Comparison of ENCODE assay signal across 1 cellular context in the genomic region with DNA sequence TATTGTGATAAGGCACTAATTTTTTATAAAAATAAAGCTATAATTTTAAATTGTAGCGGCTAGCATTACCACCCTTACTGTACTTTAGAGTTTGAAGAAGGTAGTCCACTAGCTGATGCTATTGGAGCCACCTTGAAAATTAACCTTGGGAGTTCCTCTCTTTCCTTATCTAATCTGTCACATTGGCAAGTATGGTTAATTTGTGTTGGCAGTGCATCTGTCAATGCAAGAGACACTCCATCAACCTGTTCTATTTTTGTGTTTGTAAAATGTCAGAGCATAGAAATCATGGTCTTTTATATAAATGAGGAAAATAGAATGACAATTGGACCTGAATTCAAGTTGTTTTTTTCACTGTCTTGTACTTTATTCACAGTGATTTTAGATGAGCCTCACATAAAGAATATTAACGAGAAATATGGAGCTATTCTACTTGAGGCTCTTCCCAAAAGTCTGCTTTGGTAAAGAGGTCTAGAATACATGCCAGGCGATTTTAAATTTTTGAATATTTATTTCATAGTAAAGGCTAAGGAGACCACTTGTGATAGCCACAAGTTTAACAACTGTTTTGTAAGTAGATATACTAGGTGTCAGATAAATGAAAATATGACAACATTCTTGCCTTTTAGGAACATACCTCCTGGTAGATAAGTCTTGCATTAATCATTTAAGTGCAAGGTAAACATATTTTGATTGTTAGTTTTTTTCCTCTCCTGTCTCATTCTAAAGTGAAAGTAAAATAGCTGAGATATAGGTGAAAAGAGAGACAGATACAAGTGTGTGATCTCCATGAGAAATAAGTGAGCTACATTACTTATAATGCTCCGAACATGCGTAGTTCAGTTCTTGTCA.
TF ChIP-seq lines count a peak whose summit lies in the region.

No MANE protein-coding gene starts in this region.

TF ChIP-seq in endothelial cell of umbilical vein, 7 proteins besides CTCF, POLR2A, EP300 and RAD21 (continued from another document):
- TF ChIP-seq GATA2 (IDR thresholded peaks at IDR 0.05; ENCODE audit: insufficient read depth, insufficient read length, low read depth, low read length) (no peak), MYC (IDR thresholded peaks at IDR 0.05; ENCODE audit: low read depth, low read length) (no peak), EZH2 (IDR thresholded peaks at IDR 0.05; ENCODE audit: borderline replicate concordance, low read depth, low read length, severe bottlenecking) (no peak)
